ENCODE assay signal across 8 cellular contexts in the genomic region with DNA sequence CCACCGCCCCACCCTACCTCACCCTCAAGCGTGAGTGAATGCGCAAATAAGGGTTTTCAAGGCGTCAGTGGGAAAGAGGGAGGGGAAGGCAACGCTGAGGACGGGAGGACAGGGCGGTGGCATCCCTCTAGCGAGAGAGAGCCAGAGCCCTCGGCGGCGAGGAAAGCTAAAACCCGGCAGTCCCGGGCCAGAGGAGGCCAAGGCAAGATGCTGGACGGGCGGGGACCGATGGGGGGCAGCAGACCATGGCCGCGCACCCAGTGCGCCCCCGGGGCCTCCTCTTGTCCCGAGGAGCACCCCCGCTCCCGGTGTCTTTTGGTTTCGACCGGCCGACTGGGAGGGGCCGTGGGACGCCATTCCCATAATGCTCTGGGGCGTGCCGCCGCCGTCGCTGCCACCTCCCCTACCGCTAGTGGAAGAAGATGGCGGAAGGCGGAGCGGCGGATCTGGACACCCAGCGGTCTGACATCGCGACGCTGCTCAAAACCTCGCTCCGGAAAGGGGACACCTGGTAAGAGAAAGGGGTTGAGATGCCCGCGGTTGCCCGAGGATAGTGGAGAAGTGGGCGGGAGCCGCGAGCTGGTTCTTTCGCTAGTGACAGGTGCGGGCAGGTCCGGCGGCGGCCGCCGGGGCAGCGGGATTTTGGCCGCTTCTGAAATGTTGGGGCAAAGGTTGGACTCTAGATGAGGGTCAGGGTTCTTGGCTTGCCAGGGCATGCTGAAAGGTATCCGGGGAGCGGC. TPM values are rescaled to one million over a fixed set of nuclear protein-coding genes. Genes with fewer than 3 reads are reported as not detected.
DNase-seq lines count a peak whose midpoint lies in the region; ATAC-seq and TF ChIP-seq lines count a peak whose summit lies in the region.

A gene (plus strand): TSS at position 412 of the 740 bp plus-strand sequence. CDS start 11 bp downstream, at position 423.

- no peaks in the 10 kb centered on the region for H3K27me3 ChIP-seq in RWPE2 (ENCODE audit: insufficient read depth, poor library complexity, severe bottlenecking)

- H3K4me3 ChIP-seq in LNCaP clone FGC (ENCODE audit: low read depth, low read length) (peak within 1 kb of the TSS; percentile 95), RWPE2 (ENCODE audit: severe bottlenecking) (peak within 1 kb of the TSS; percentile 84), fibroblast of the aortic adventitia (ENCODE audit: low read depth, low read length) (peak within 1 kb of the TSS; percentile 88)

- H3K36me3 ChIP-seq in RWPE2 (ENCODE audit: low read depth): no peaks in the 10 kb centered on the region; the same call in 1 of the 2 replicates

- DNase-seq in ELF-1 (ENCODE audit: low read depth, low spot score) (peak; percentile 98), GOT3 (lab: John Stamatoyannopoulos, UW) (peak; percentile 100), LNCaP clone FGC (ENCODE audit: low read depth) (peak; percentile 87), RWPE2 (ENCODE audit: low spot score) (peak; percentile 89), fibroblast of the aortic adventitia (ENCODE audit: low read depth) (peak; percentile 96), nephron progenitor cell (peak; percentile 96)
- DNase-seq in activated effector memory CD4-positive, alpha-beta T cell treated with anti-CD3 and anti-CD28 coated beads, Interleukin-2, amount 50 U/mL, for 16 hours: peak; percentile 99
- peak; percentile 99 for DNase-seq in stimulated activated naive CD8-positive, alpha-beta T cell treated with anti-CD3 and anti-CD28 coated beads, Interleukin-15, amount 100 ng/mL, for 72 hours

- ATAC-seq in RWPE2 (ENCODE audit: low read depth): peak; percentile 90
- ATAC-seq in stimulated activated naive CD8-positive, alpha-beta T cell treated with anti-CD3 and anti-CD28 coated beads, Interleukin-15, amount 100 ng/mL, for 72 hours: peak; percentile 88

- H3K4me3 Mint-ChIP-seq in nephron progenitor cell: peak within 1 kb of the TSS; percentile 97
- H3K4me3 Mint-ChIP-seq in stimulated activated naive CD8-positive, alpha-beta T cell treated with anti-CD3 and anti-CD28 coated beads, Interleukin-15, amount 100 ng/mL, for 72 hours: peak within 1 kb of the TSS; percentile 92 to 96

- H3K27me3 Mint-ChIP-seq in nephron progenitor cell (ENCODE audit: low read depth, poor library complexity): peaks cover 4% of the 10 kb centered on the region
- H3K27me3 Mint-ChIP-seq in stimulated activated naive CD8-positive, alpha-beta T cell treated with anti-CD3 and anti-CD28 coated beads, Interleukin-15, amount 100 ng/mL, for 72 hours: no peaks in the 10 kb centered on the region

- H3K36me3 Mint-ChIP-seq in nephron progenitor cell (ENCODE audit: low read depth): no peaks in the 10 kb centered on the region

- TF ChIP-seq CTCF in LNCaP clone FGC (IDR thresholded peaks at IDR 0.05; ENCODE audit: control insufficient read depth, extremely low read depth, insufficient read depth) (peak; percentile 49), RWPE2 (IDR thresholded peaks at IDR 0.05; ENCODE audit: poor library complexity, severe bottlenecking) (peak; percentile 87), fibroblast of the aortic adventitia (IDR thresholded peaks at IDR 0.05; ENCODE audit: insufficient read depth, low read length) (peak; percentile 77), nephron progenitor cell (IDR thresholded peaks at IDR 0.05) (peak; percentile 59)

- H3K9me3 ChIP-seq in RWPE2 (ENCODE audit: severe bottlenecking): no peaks in the 10 kb centered on the region

- peaks cover 18% of the 10 kb centered on the region for H3K4me1 ChIP-seq in RWPE2 (ENCODE audit: insufficient read depth, poor library complexity, severe bottlenecking)

- peak within 1 kb of the TSS; percentile 73 for H3K27ac ChIP-seq in RWPE2 (ENCODE audit: poor library complexity, severe bottlenecking)

- peak within 1 kb of the TSS; percentile 99 for H3K27ac Mint-ChIP-seq in nephron progenitor cell
- peak within 1 kb of the TSS; percentile 99 to 100 for H3K27ac Mint-ChIP-seq in stimulated activated naive CD8-positive, alpha-beta T cell treated with anti-CD3 and anti-CD28 coated beads, Interleukin-15, amount 100 ng/mL, for 72 hours

- H3K4me1 Mint-ChIP-seq in nephron progenitor cell: peaks cover 16% of the 10 kb centered on the region
- H3K4me1 Mint-ChIP-seq in stimulated activated naive CD8-positive, alpha-beta T cell treated with anti-CD3 and anti-CD28 coated beads, Interleukin-15, amount 100 ng/mL, for 72 hours: peaks cover 55% of the 10 kb centered on the region

- H3K9me3 Mint-ChIP-seq in nephron progenitor cell: no peaks in the 10 kb centered on the region
- no peaks in the 10 kb centered on the region for H3K9me3 Mint-ChIP-seq in stimulated activated naive CD8-positive, alpha-beta T cell treated with anti-CD3 and anti-CD28 coated beads, Interleukin-15, amount 100 ng/mL, for 72 hours

RNA-seq across cellular contexts. Expression of the gene that starts here (rescaled TPM):
- total RNA-seq in fibroblast of the aortic adventitia (ENCODE audit: low replicate concordance): 65.7 and 67.3 TPM in 2 replicates

Comparison
In these comparisons a context has a peak if more than half of its experiments do, and no peak if none do; other contexts are left out.
1. Peak in every context shown above with its lines: DNase-seq, ATAC-seq, H3K4me3 ChIP-seq and H3K27ac ChIP-seq.